12 cellular contexts compared by ENCODE assay signal in the genomic region with DNA sequence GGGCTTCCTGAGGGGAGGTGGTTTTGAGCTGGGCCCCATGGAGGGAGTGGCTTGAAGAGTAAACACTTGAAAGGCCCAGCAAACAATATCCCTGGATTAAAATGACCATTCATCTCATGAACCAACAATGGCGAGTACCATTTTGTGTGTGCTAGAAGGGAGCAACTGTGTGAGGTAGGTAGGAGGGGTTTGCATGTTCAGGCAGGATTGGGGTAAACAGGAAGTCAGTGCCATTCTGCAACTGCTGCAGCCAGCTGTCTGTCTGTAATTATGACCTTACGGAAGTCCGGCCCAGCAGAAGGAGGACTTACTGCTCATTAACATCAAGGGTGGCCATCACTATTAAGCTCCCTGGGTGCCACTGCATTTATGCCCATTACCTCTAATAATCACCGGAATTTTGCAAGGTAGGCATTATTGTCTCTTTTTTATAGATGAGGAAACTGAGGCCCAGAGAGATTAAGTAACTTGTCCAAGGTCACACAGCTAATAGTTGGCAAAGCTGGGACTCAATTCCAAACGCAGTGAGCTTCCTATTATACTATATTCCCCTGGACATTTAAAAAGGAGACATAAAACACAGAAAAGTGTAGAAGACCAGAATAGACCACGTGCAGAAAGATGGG. TPM values are rescaled to one million over a fixed set of nuclear protein-coding genes. Genes with fewer than 3 reads are reported as not detected.
DNase-seq lines count a peak whose midpoint lies in the region; TF ChIP-seq lines count a peak whose summit lies in the region.
"Had no signal": no experiment of that assay in that cellular context is flagged by ENCODE, and none has a peak within 500 bp of the region (broad histone marks: within the 10 kb centered on the region; RNA-seq: fewer than 3 reads in every experiment).

No MANE protein-coding gene starts in this region.

- H3K9me3 ChIP-seq in HAP-1 (no peaks in the 10 kb centered on the region; the same call in 1 of the 2 replicates), thyroid gland (no peaks in the 10 kb centered on the region), uterus (no peaks in the 10 kb centered on the region)
- H3K9me3 ChIP-seq: Peyer's patch had no signal

- H3K4me1 ChIP-seq in HAP-1, result peaks cover 4% of the 10 kb centered on the region; the same call in 1 of the 2 replicates
- no peaks in the 10 kb centered on the region for H3K4me1 ChIP-seq in thyroid gland
- H3K4me1 ChIP-seq in uterus, result no peaks in the 10 kb centered on the region
- H3K4me1 ChIP-seq: Peyer's patch had no signal

- DNase-seq in DMS53 (lab: John Stamatoyannopoulos, UW) (peak; percentile 93), HAP-1 (ENCODE audit: low spot score in 2 of 2) (peak; percentile 38 to 68), NCI-H510A (lab: John Stamatoyannopoulos, UW) (peak; percentile 53), dermis blood vessel endothelial cell (peak; percentile 15), T1000 (lab: John Stamatoyannopoulos, UW) (no peak), thyroid gland (no peak), uterus (no peak)
- DNase-seq: activated effector memory CD4-positive, alpha-beta T cell treated with Interleukin-2 at 50 U/mL for 16 hours; CD4-positive, alpha-beta memory T cell; NCI-H1436 treated with DMSO at 0.1 percent for 48 hours; Peyer's patch had no signal

- H3K4me3 ChIP-seq in HAP-1 (no peak overlapping the region), thyroid gland (replicated peaks in 1 of 3) (no peak overlapping the region), uterus (no peak overlapping the region)
- H3K4me3 ChIP-seq: Peyer's patch had no signal

- TF ChIP-seq CTCF in thyroid gland (IDR thresholded peaks at IDR 0.05) (no peak), uterus (IDR thresholded peaks at IDR 0.05) (no peak)

- TF ChIP-seq POLR2A in thyroid gland (IDR thresholded peaks at IDR 0.05) (no peak), uterus (IDR thresholded peaks at IDR 0.05) (no peak)

- H3K27ac ChIP-seq in thyroid gland, result no peak overlapping the region
- H3K27ac ChIP-seq in uterus, result no peak overlapping the region
- H3K27ac ChIP-seq: Peyer's patch had no signal

- intact Hi-C loops in thyroid gland (cut with DNase I) (no loop called here), uterus (cut with DNase I; ENCODE audit: low total_unique reads) (no loop called here)

- H3K27me3 ChIP-seq in HAP-1 (ENCODE audit: low read depth) (no peaks in the 10 kb centered on the region), thyroid gland (no peaks in the 10 kb centered on the region), uterus (no peaks in the 10 kb centered on the region)
- H3K27me3 ChIP-seq: Peyer's patch had no signal

- H3K36me3 ChIP-seq in HAP-1 (replicated peaks) (no peaks in the 10 kb centered on the region), thyroid gland (no peaks in the 10 kb centered on the region), uterus (no peaks in the 10 kb centered on the region)
- H3K36me3 ChIP-seq: Peyer's patch had no signal

- in situ Hi-C loops in HAP-1 (cut with MboI; ENCODE audit: low sequenced_read_pairs), result loop anchor here (25.0 kb wide), 1 partner anchor 541 kb away; no protein-coding TSS in a partner anchor

- 73 to 85% methylated on average over 6 of the region's 6 CpGs for WGBS in thyroid gland, 2 donors

RNA-seq across cellular contexts. Expression of a gene that starts 16.6 kb away (rescaled TPM):
- total RNA-seq in dermis blood vessel endothelial cell (4.0 and 10.2 TPM in 2 replicates), thyroid gland (10 to 100 TPM in 2 of 4 donors, 1 to 10 TPM in 2; 7.8 to 97.8 (median 23.1) TPM), uterus (100 to 1,000 TPM in 1 of 4 donors, 10 to 100 TPM in 3; 14.3 to 111 (median 45.0) TPM)

RNA-seq across cellular contexts. Expression of a gene that starts 28.1 kb away (rescaled TPM):
- total RNA-seq in dermis blood vessel endothelial cell (not detected in 2 replicates), thyroid gland (10 to 100 TPM in 1 of 4 donors, 1 to 10 TPM in 1, under 1 TPM in 2; 0.45 to 16.2 (median 0.92) TPM), uterus (1 to 10 TPM in 3 of 4 donors, under 1 TPM in 1; 0.59 to 4.1 (median 2.0) TPM)
- total RNA-seq: lung microvascular endothelial cell had no signal

RNA-seq across cellular contexts. Expression of a gene that starts 35.5 kb away (rescaled TPM):
- 75.5 and 375 TPM in 2 replicates for total RNA-seq in dermis blood vessel endothelial cell
- total RNA-seq in thyroid gland, result 100 to 1,000 TPM in 2 of 4 donors, 10 to 100 TPM in 2; 40.8 to 111 (median 81.3) TPM
- 100 to 1,000 TPM in 2 of 4 donors, 10 to 100 TPM in 1, 1 to 10 TPM in 1; 5.6 to 390 (median 196) TPM for total RNA-seq in uterus

Comparison
In these comparisons a context has a peak if more than half of its experiments do, and no peak if none do; other contexts are left out.
1. DNase-seq: peak in DMS53 (single experiment), HAP-1 (2 of 2), NCI-H510A (single experiment) and dermis blood vessel endothelial cell (single experiment); none in T1000 (single experiment), thyroid gland (0 of 2) and uterus (0 of 2).